Comparison of ENCODE assay signal across 10 cellular contexts in the genomic region with DNA sequence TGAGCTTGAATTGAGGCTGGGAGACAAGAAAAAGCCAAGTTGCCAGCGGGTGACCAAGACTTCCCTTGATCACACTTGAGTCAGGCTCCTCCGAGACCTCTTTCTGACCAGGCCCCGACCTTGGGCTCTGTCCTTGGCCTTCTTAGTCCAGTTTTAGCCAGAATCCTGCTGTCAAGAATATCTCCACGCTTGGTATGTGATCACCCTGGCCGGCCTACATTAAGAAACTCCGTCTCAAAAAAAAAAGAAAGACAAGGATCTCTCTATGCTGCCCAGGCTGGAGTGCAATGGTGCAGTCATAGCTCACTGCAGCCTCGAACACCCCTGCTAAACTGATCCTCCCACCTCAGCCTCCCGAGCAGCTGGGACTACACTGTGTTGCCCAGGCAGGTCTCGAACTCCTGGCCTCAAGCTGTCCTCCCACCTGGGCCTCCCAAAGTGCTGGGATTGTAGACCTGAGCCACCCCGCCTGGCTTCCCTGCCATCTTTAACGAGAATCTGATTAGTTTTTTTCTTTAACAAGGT. TPM values are rescaled to one million over a fixed set of nuclear protein-coding genes. Genes with fewer than 3 reads are reported as not detected.
A peak's percentile ranks its signal among the peaks of the same experiment; 100 is the strongest.
DNase-seq lines count a peak whose midpoint lies in the region; ATAC-seq, FAIRE-seq and TF ChIP-seq lines count a peak whose summit lies in the region.
"Had no signal": no experiment of that assay in that cellular context is flagged by ENCODE, and none has a peak within 500 bp of the region (broad histone marks: within the 10 kb centered on the region; RNA-seq: fewer than 3 reads in every experiment).

No MANE protein-coding gene starts in this region.

- POLR2A ChIA-PET in SK-N-SH (lab: Yijun Ruan, JAX), result interaction anchor here (0.6 kb wide), 1 partner anchor 57 kb away, joined by 3 read pairs; no protein-coding TSS in a partner anchor

- peak overlapping the region; percentile 38 for H3K27ac Mint-ChIP-seq in activated T-helper 17 cell treated with anti-CD3 and anti-CD28 coated beads, Interleukin-2, amount 50 U/mL, for 72 hours

- no peak for TF ChIP-seq EP300 in SK-N-SH (IDR thresholded peaks at IDR 0.05; ENCODE audit: borderline replicate concordance in 1 of 2, low read depth in 1 of 2, low read length in 1 of 2)

- H3K4me3 ChIP-seq in SK-N-SH (ENCODE audit: low read depth in 2 of 2, low read length in 1 of 2), result peak overlapping the region; percentile 78 to 83
- H3K4me3 ChIP-seq in keratinocyte (ENCODE audit: control insufficient read depth in 2 of 3, extremely low read depth in 1 of 3, insufficient read depth in 2 of 3, low read depth in 1 of 3, low read length in 3 of 3), result peak overlapping the region in 2 of 3 experiments; percentile 69 to 70

- 96% methylated on average over 11 of the region's 11 CpGs for WGBS in SK-N-SH (ENCODE audit: low lambda C conversion rate)

- no peaks in the 10 kb centered on the region for H3K9me2 ChIP-seq in SK-N-SH

- dilution Hi-C loops in keratinocyte (cut with MboI; ENCODE audit: extremely low pct_ligation_motif_present, low sequenced_read_pairs), result no loop called here

- no peak for TF ChIP-seq RAD21 in SK-N-SH (IDR thresholded peaks at IDR 0.05; ENCODE audit: low read length)

- H3K36me3 ChIP-seq in SK-N-SH (replicated peaks in 1 of 2; ENCODE audit: control insufficient read depth in 1 of 2, insufficient read depth in 2 of 2, low read length in 1 of 2), result no peaks in the 10 kb centered on the region
- peaks cover 0 to 1% of the 10 kb centered on the region in 2 experiments for H3K36me3 ChIP-seq in keratinocyte (ENCODE audit: control insufficient read depth in 2 of 2, extremely low read depth in 1 of 2, insufficient read depth in 2 of 2, low read length in 2 of 2)

- ATAC-seq in SK-N-SH treated with all-trans-retinoic acid at 6 μM for 48 hours (no peak), HG03571 (IDR thresholded peaks at IDR 0.05; ENCODE audit: unreplicated experiment) (no peak)
- no peak for ATAC-seq in activated T-helper 17 cell treated with anti-CD3 and anti-CD28 coated beads, Interleukin-2, amount 50 U/mL, for 72 hours (replicated peaks)

- 0 out of 2 replicates have a peak, but pooled peaks cover 10% of the 10 kb centered on the region for H4K20me1 ChIP-seq in SK-N-SH (ENCODE audit: insufficient read depth)
- H4K20me1 ChIP-seq in keratinocyte (ENCODE audit: control insufficient read depth, extremely low read depth, insufficient read depth, low read length), result peaks cover 4% of the 10 kb centered on the region

- H3K79me2 ChIP-seq in SK-N-SH (ENCODE audit: insufficient read depth) (peaks cover 6% of the 10 kb centered on the region; the same call in 1 of the 2 replicates), keratinocyte (ENCODE audit: control insufficient read depth, insufficient read depth, low read length) (peaks cover 32% of the 10 kb centered on the region)

- no peaks in the 10 kb centered on the region for H3K9me3 ChIP-seq in SK-N-SH
- no peaks in the 10 kb centered on the region for H3K9me3 ChIP-seq in keratinocyte (ENCODE audit: control insufficient read depth, low read depth, low read length)

- no peaks in the 10 kb centered on the region for H3K9me3 Mint-ChIP-seq in activated T-helper 17 cell treated with anti-CD3 and anti-CD28 coated beads, Interleukin-2, amount 50 U/mL, for 72 hours

- H3K4me1 ChIP-seq in SK-N-SH (ENCODE audit: control insufficient read depth in 1 of 2, insufficient read depth in 2 of 2, low read depth in 1 of 2, low read length in 1 of 2) (peaks cover 0 to 22% of the 10 kb centered on the region in 2 experiments; a peak in 3 of 4 replicates), keratinocyte (ENCODE audit: control insufficient read depth, extremely low read depth, insufficient read depth, low read length) (peaks cover 25% of the 10 kb centered on the region)

- CTCF ChIA-PET in SK-N-SH (lab: Yijun Ruan, JAX), result interaction anchor here (0.6 to 15.0 kb wide), 10 partner anchors 9 to 431 kb away, joined by 3 to 236 read pairs (median 4); no protein-coding TSS in a partner anchor

- peak overlapping the region; percentile 63 for H3K4me3 Mint-ChIP-seq in activated T-helper 17 cell treated with anti-CD3 and anti-CD28 coated beads, Interleukin-2, amount 50 U/mL, for 72 hours

- H3F3A ChIP-seq in SK-N-SH (replicated peaks; ENCODE audit: insufficient read depth), result peaks cover 11% of the 10 kb centered on the region

- H3K27me3 ChIP-seq in SK-N-SH (ENCODE audit: insufficient read depth) (no peaks in the 10 kb centered on the region), keratinocyte (ENCODE audit: control insufficient read depth, extremely low read depth, insufficient read depth, low read length) (no peaks in the 10 kb centered on the region)

- H3K27me3 Mint-ChIP-seq in activated T-helper 17 cell treated with anti-CD3 and anti-CD28 coated beads, Interleukin-2, amount 50 U/mL, for 72 hours, result no peaks in the 10 kb centered on the region

- H3K4me2 ChIP-seq in SK-N-SH (peak overlapping the region; percentile 98), keratinocyte (ENCODE audit: control insufficient read depth, extremely low read depth, insufficient read depth, low read depth, low read length) (peak overlapping the region; percentile 89)

- H3K4me1 Mint-ChIP-seq in activated T-helper 17 cell treated with anti-CD3 and anti-CD28 coated beads, Interleukin-2, amount 50 U/mL, for 72 hours, result peaks cover 12% of the 10 kb centered on the region

- peak overlapping the region; percentile 84 for H3K9ac ChIP-seq in SK-N-SH
- peak overlapping the region; percentile 79 for H3K9ac ChIP-seq in keratinocyte (ENCODE audit: control insufficient read depth, extremely low read depth, insufficient read depth, low read length)

- no peak for DNase-seq in SK-N-SH
- DNase-seq in keratinocyte (ENCODE audit: low read depth, low spot score), result no peak
- no peak for DNase-seq in substantia nigra (lab: John Stamatoyannopoulos, UW)
- DNase-seq in NCI-H1694 (lab: John Stamatoyannopoulos, UW), result no peak
- DNase-seq in NCI-H1930 (lab: John Stamatoyannopoulos, UW), result no peak

- FAIRE-seq in keratinocyte (lab: Jason Lieb, UNC), result no peak
- FAIRE-seq: A204.1, TTC549 had no signal

- no peaks in the 10 kb centered on the region for H3K36me3 Mint-ChIP-seq in activated T-helper 17 cell treated with anti-CD3 and anti-CD28 coated beads, Interleukin-2, amount 50 U/mL, for 72 hours (ENCODE audit: low read depth)

- H3K27ac ChIP-seq in SK-N-SH (ENCODE audit: low read depth in 2 of 2, low read length in 1 of 2) (peak overlapping the region; percentile 74 to 91), keratinocyte (ENCODE audit: control insufficient read depth, insufficient read depth, low read length) (peak overlapping the region; percentile 58), substantia nigra (ENCODE audit: low read depth, low read length, poor library complexity, severe bottlenecking) (peak overlapping the region; percentile 92)

- H2AFZ ChIP-seq in SK-N-SH (ENCODE audit: low read depth) (peak overlapping the region; percentile 98), keratinocyte (ENCODE audit: control insufficient read depth, low read length) (peak overlapping the region; percentile 82)

- H3K9me1 ChIP-seq in keratinocyte (ENCODE audit: control insufficient read depth, extremely low read depth, insufficient read depth, low read length), result peaks cover 3% of the 10 kb centered on the region

- TF ChIP-seq CTCF in SK-N-SH (IDR thresholded peaks at IDR 0.05), result no peak
- TF ChIP-seq CTCF in keratinocyte (optimal IDR thresholded peaks at IDR 0.05 in 1 of 3, IDR thresholded peaks at IDR 0.05 in 1 of 3, conservative IDR thresholded peaks at IDR 0.05 in 1 of 3; ENCODE audit: extremely low read depth in 1 of 3, insufficient read depth in 2 of 3, low read length in 3 of 3), result no peak

TF ChIP-seq in SK-N-SH, 30 proteins besides CTCF, POLR2A, EP300 and RAD21 (continues in another document):
- TF ChIP-seq JUND (IDR thresholded peaks at IDR 0.05), result no peak
- TF ChIP-seq CHD2 (IDR thresholded peaks at IDR 0.05; ENCODE audit: low read length, partially characterized antibody), result no peak
- TF ChIP-seq RXRA (IDR thresholded peaks at IDR 0.05; ENCODE audit: borderline replicate concordance, low read depth), result no peak
- no peak for TF ChIP-seq GATA2 (CRISPR knock-in tag; IDR thresholded peaks at IDR 0.05)
- TF ChIP-seq, protein P1, sequence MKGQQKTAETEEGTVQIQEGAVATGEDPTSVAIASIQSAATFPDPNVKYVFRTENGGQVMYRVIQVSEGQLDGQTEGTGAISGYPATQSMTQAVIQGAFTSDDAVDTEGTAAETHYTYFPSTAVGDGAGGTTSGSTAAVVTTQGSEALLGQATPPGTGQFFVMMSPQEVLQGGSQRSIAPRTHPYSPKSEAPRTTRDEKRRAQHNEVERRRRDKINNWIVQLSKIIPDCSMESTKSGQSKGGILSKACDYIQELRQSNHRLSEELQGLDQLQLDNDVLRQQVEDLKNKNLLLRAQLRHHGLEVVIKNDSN (IDR thresholded peaks at IDR 0.05; ENCODE audit: borderline replicate concordance, low read depth), result no peak

TF ChIP-seq in SK-N-SH treated with all-trans-retinoic acid at 6 μM for 48 hours, 23 proteins besides CTCF, POLR2A, EP300 and RAD21 (continues in another document):
- TF ChIP-seq ZFP30 (CRISPR knock-in tag; IDR thresholded peaks at IDR 0.05), result no peak
- TF ChIP-seq ZC3H10 (CRISPR knock-in tag; IDR thresholded peaks at IDR 0.05), result no peak
- TF ChIP-seq ZNF70 (CRISPR knock-in tag; IDR thresholded peaks at IDR 0.05), result no peak
- no peak for TF ChIP-seq ISL1 (CRISPR knock-in tag; IDR thresholded peaks at IDR 0.05)

RNA-seq across cellular contexts. Expression of a gene that starts 1.0 kb away (rescaled TPM):
- polyA plus RNA-seq in SK-N-SH (2012; rRNA removed) (23.2 and 30.2 TPM in 2 replicates), keratinocyte (67.8 to 75.9 TPM (median 68.9 TPM) in 3 replicates)
- polyA plus RNA-seq in SK-N-SH (2012; cell fraction: cytosol; rRNA removed), result 11.4 and 18.7 TPM in 2 replicates
- polyA plus RNA-seq in SK-N-SH (2012; cell fraction: nucleus; rRNA removed), result 25.3 and 32.6 TPM in 2 replicates
- 10 to 100 TPM; 32.1 to 48.9 TPM for total RNA-seq in activated T-helper 17 cell treated with anti-CD3 and anti-CD28 coated beads, Interleukin-2, amount 50 U/mL, for 72 hours
- polyA plus RNA-seq in keratinocyte (2011; ENCODE audit: low read depth), result 25.8 TPM
- polyA plus RNA-seq in keratinocyte (2011; cell fraction: cytosol; rRNA removed), result 54.9 and 72.4 TPM in 2 replicates
- 36.1 and 43.0 TPM in 2 replicates for polyA plus RNA-seq in keratinocyte (2011; cell fraction: nucleus; rRNA removed)
- polyA plus RNA-seq in keratinocyte (2012; ENCODE audit: low replicate concordance), result 32.1 and 64.1 TPM in 2 replicates
- polyA minus RNA-seq in keratinocyte, result 153 to 330 TPM (median 164 TPM) in 3 replicates
- 59.7 TPM for polyA minus RNA-seq in keratinocyte (2011; cell fraction: cytosol; rRNA and poly(A)+ RNA removed)
- polyA minus RNA-seq in keratinocyte (2011; cell fraction: nucleus; rRNA and poly(A)+ RNA removed), result 21.7 and 45.4 TPM in 2 replicates
